1 cellular context compared by ENCODE assay signal in the genomic region with DNA sequence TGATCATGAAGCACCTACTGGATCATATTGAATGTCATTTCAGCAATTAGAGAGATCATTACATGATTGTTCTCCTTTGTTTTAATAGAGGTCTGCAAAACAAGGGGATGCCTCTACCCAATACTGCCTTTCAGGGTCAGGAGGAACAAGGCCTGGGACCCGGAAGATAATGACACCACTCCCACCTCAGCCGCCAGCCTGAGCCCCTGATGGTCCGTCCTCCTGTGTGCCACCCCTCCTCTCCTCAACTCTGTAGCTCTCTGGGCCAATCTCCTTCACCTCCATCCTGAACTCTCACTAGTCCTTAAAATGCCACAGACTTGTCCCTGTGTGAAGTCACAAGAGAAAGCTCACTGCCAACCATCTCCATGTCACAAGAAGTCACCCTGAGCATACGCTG.
TF ChIP-seq lines count a peak whose summit lies in the region.

No MANE protein-coding gene starts in this region.

TF ChIP-seq in IMR-90, 13 proteins besides CTCF, POLR2A, EP300 and RAD21:
- no peak for TF ChIP-seq NFE2L2 (IDR thresholded peaks at IDR 0.05; ENCODE audit: low read depth, low read length)
- no peak for TF ChIP-seq CHD1 (IDR thresholded peaks at IDR 0.05; ENCODE audit: low read depth, low read length)
- TF ChIP-seq RCOR1 (IDR thresholded peaks at IDR 0.05; ENCODE audit: insufficient replicate concordance, low read length): no peak
- TF ChIP-seq MAFK (IDR thresholded peaks at IDR 0.05; ENCODE audit: low read depth, low read length): no peak
- TF ChIP-seq RFX5 (IDR thresholded peaks at IDR 0.05; ENCODE audit: low read depth, low read length): no peak
- no peak for TF ChIP-seq SMC3 (IDR thresholded peaks at IDR 0.05; ENCODE audit: low read depth, low read length)
TF ChIP-seq in IMR-90: peak in this region for 0.
